24 cellular contexts compared by ENCODE assay signal in genomic region chr16:66212426-66212825, GRCh38.
"Had no signal": no experiment of that assay in that cellular context is flagged by ENCODE, and none has a peak within 500 bp of the region (broad histone marks: within the 10 kb centered on the region; RNA-seq: fewer than 3 reads in every experiment).

No MANE protein-coding gene starts in this region.

- DNase-seq: activated CD4-positive, alpha-beta T cell treated with anti-CD3 and anti-CD28 coated beads for 4 hours; activated CD4-positive, alpha-beta T cell treated with anti-CD3 and anti-CD28 coated beads, Interleukin-2, amount 50 U/mL, for 4 hours; activated CD8-positive, alpha-beta memory T cell treated with anti-CD3 and anti-CD28 coated beads for 24 hours; activated effector memory CD4-positive, alpha-beta T cell treated with Interleukin-2 at 50 U/mL for 16 hours; activated naive CD4-positive, alpha-beta T cell treated with anti-CD3 and anti-CD28 coated beads for 36 hours; activated naive CD8-positive, alpha-beta T cell treated with anti-CD3 and anti-CD28 coated beads for 36 hours; aorta; body of pancreas; dermis blood vessel endothelial cell; effector CD4-positive, alpha-beta T cell; left ventricle myocardium superior; mammary epithelial cell; naive thymus-derived CD4-positive, alpha-beta T cell; nucleus accumbens; psoas muscle; spleen; stimulated activated naive CD4-positive, alpha-beta T cell treated with Interleukin-2 at 50 U/mL for 16 hours; testis; trophoblast cell; uterus had no signal

- H3K9ac ChIP-seq: parathyroid adenoma had no signal

- H3K27ac ChIP-seq: adrenal gland, body of pancreas, epithelial cell of prostate, parathyroid adenoma, psoas muscle, spleen, testis, uterus had no signal

- H3K4me1 Mint-ChIP-seq: activated naive CD8-positive, alpha-beta T cell treated with anti-CD3 and anti-CD28 coated beads for 36 hours; neural crest cell had no signal

- H3K4me3 Mint-ChIP-seq: activated naive CD4-positive, alpha-beta T cell treated with anti-CD3 and anti-CD28 coated beads for 36 hours; activated naive CD8-positive, alpha-beta T cell treated with anti-CD3 and anti-CD28 coated beads for 36 hours; naive thymus-derived CD4-positive, alpha-beta T cell; neural crest cell had no signal

- H3K4me3 ChIP-seq: adrenal gland, body of pancreas, psoas muscle, spleen, testis, uterus had no signal

- H3K9me3 ChIP-seq: adrenal gland, body of pancreas, psoas muscle, spleen, testis, uterus had no signal

- H3K27ac Mint-ChIP-seq: activated naive CD4-positive, alpha-beta T cell treated with anti-CD3 and anti-CD28 coated beads for 36 hours; activated naive CD8-positive, alpha-beta T cell treated with anti-CD3 and anti-CD28 coated beads for 36 hours; naive thymus-derived CD4-positive, alpha-beta T cell had no signal

- ATAC-seq: body of pancreas; left ventricle myocardium superior; naive thymus-derived CD4-positive, alpha-beta T cell; psoas muscle had no signal

- H3K79me2 ChIP-seq: parathyroid adenoma had no signal

- H3K36me3 ChIP-seq: adrenal gland, spleen, uterus had no signal

- H3K27me3 ChIP-seq: adrenal gland, body of pancreas, testis, uterus had no signal

- H3K36me3 Mint-ChIP-seq: activated naive CD8-positive, alpha-beta T cell treated with anti-CD3 and anti-CD28 coated beads for 36 hours; naive thymus-derived CD4-positive, alpha-beta T cell had no signal

- H2AFZ ChIP-seq: parathyroid adenoma had no signal

- H3K4me1 ChIP-seq: adrenal gland, body of pancreas, parathyroid adenoma, psoas muscle, testis, uterus had no signal

- H3K9me3 Mint-ChIP-seq: activated naive CD4-positive, alpha-beta T cell treated with anti-CD3 and anti-CD28 coated beads for 36 hours; activated naive CD8-positive, alpha-beta T cell treated with anti-CD3 and anti-CD28 coated beads for 36 hours; neural crest cell had no signal
